ENCODE assay signal across 8 cellular contexts in the genomic region with DNA sequence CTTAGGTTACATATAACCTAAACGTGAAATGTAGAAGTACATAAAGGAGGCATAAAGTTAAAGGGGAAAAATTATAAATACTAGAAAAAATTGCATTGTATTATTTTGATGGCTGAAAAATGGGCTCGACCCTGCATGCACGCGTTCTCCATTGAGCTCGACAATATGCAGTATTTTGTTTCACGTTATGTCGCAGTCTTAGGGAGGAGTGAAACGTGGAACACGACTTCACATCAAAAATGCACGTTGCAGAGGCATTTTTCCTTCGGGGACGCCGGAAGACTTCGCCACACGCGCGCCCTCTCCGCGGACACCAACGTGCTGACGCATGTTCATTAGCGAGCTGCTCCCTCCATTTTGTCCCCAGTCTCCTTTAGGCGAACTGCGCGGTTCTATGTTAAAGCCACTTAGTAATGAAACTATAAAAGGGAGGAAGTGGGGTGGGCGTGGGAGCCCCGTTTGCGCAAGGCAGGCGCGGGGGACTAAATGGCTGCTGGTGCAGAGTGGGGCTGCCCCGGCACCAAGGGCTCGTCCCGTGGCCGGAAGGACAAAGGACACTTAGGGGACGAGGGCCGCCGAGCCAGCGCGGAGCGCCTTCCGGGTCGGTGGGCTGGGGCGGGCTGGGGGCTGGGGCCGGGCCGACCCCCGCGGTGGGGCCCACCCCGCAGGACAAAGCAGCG. TPM values are rescaled to one million over a fixed set of nuclear protein-coding genes. Genes with fewer than 3 reads are reported as not detected.
DNase-seq lines count a peak whose midpoint lies in the region; ATAC-seq, FAIRE-seq and TF ChIP-seq lines count a peak whose summit lies in the region.

No MANE protein-coding gene starts in this region.

- no peak for TF ChIP-seq CTCF in C4-2B (conservative IDR thresholded peaks at IDR 0.05)
- peak in 2 of 56 donors; percentile 5 to 21 for TF ChIP-seq CTCF in dorsolateral prefrontal cortex (IDR thresholded peaks at IDR 0.05 in 54 of 56, conservative IDR thresholded peaks at IDR 0.05 in 2 of 56; ENCODE audit: low read depth in 1 of 56, partially characterized antibody in 56 of 56)

- DNase-seq in GM19239 (ENCODE audit: insufficient read length, low spot score) (peak; percentile 58), NCI-H69 (lab: John Stamatoyannopoulos, UW) (peak; percentile 99), dorsolateral prefrontal cortex (peak; percentile 74 to 89 (median 84)), mesenteric fat pad (ENCODE audit: low spot score) (peak; percentile 95)
- DNase-seq in activated CD4-positive, alpha-beta T cell treated with anti-CD3 and anti-CD28 coated beads, Interleukin-2, amount 50 U/mL, for 24 hours (ENCODE audit: low read depth in 1 of 2, low spot score in 1 of 2), result peak; percentile 87 to 90
- DNase-seq in stimulated activated CD8-positive, alpha-beta memory T cell treated with anti-CD3 and anti-CD28 coated beads, Interleukin-2, amount 100 ng/mL, for 1 hour (ENCODE audit: low read depth in 2 of 2), result peak; percentile 77 to 79

- H3K27ac ChIP-seq in C4-2B (peak overlapping the region; percentile 95), dorsolateral prefrontal cortex (peak overlapping the region; percentile 96 to 100 (median 100))

- peak overlapping the region; percentile 50 to 90 (median 78) for H3K4me3 ChIP-seq in dorsolateral prefrontal cortex

- peak; percentile 89 for FAIRE-seq in GM19239 (lab: Jason Lieb, UNC)

- no peaks in the 10 kb centered on the region for H3K27me3 ChIP-seq in dorsolateral prefrontal cortex

- intact Hi-C loops in dorsolateral prefrontal cortex (cut with DNase I), result loop anchor here (1.0 to 10.0 kb wide), 7 partner anchors 29 to 208 kb away; partner anchors contain the start of genes DESI2 (in 2 of the 2) and HNRNPU (in 1 of the 2)

- peak; percentile 64 for ATAC-seq in HG03439 (IDR thresholded peaks at IDR 0.05; ENCODE audit: unreplicated experiment)

RNA-seq across cellular contexts. Expression of gene COX20, which starts 0.7 kb away (rescaled TPM):
- total RNA-seq in dorsolateral prefrontal cortex (10 to 100 TPM; 23.7 to 50.5 (median 37.6) TPM), mesenteric fat pad (20.8 TPM)

RNA-seq across cellular contexts. Expression of gene HNRNPU, which starts 29.6 kb away (rescaled TPM):
- 100 to 1,000 TPM; 196 to 344 (median 257) TPM for total RNA-seq in dorsolateral prefrontal cortex
- 284 TPM for total RNA-seq in mesenteric fat pad

Comparison
In these comparisons a context has a peak if more than half of its experiments do, and no peak if none do; other contexts are left out.
1. Peak in every context shown above with its lines: DNase-seq, ATAC-seq, H3K4me3 ChIP-seq and H3K27ac ChIP-seq.